Comparison of ENCODE assay signal across 1 cellular context in the genomic region with DNA sequence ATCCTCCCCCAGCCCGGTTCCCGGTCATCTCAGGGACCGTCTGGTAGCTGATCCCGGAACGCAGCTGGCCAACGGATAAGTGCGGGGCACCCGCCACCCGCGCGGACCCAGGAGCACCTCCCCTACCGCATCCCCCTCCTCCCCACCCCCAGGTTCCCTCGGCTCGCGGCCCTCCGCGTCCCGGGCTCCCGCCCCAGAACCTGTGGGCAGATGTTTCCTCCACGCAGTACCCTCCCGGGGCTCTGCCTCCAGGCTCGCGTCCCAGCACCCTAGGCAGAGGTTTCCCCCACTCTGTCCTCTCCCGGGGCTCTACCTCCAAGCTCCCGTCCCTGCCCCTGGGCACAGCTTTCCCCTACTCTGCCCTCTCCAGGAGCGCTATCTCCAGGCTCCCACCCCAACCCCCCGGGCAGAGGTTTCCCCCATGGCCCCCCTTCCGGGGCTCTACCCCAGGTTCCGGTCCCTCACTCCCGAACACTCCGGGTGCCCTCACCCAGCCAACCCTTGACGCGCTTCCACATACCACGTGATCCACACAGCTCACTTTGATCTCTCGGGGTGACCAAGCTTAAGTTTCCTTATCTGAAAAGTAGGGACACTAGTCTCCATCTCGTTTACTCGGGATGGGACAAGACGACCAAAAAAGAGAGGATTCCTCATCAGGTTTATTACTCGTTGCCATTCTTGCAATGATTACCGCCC.
TF ChIP-seq lines count a peak whose summit lies in the region.

A gene (minus strand): TSS at position 83 of the 699 bp plus-strand sequence. CDS start 6,105 bp downstream, outside the sequence.

TF ChIP-seq in K562, 482 proteins besides CTCF, POLR2A, EP300 and RAD21 (continued from another document):
- TF ChIP-seq, protein P1, sequence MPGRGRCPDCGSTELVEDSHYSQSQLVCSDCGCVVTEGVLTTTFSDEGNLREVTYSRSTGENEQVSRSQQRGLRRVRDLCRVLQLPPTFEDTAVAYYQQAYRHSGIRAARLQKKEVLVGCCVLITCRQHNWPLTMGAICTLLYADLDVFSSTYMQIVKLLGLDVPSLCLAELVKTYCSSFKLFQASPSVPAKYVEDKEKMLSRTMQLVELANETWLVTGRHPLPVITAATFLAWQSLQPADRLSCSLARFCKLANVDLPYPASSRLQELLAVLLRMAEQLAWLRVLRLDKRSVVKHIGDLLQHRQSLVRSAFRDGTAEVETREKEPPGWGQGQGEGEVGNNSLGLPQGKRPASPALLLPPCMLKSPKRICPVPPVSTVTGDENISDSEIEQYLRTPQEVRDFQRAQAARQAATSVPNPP (IDR thresholded peaks at IDR 0.05; ENCODE audit: borderline replicate concordance, insufficient read depth, insufficient read length) = no peak
- TF ChIP-seq, protein P2, sequence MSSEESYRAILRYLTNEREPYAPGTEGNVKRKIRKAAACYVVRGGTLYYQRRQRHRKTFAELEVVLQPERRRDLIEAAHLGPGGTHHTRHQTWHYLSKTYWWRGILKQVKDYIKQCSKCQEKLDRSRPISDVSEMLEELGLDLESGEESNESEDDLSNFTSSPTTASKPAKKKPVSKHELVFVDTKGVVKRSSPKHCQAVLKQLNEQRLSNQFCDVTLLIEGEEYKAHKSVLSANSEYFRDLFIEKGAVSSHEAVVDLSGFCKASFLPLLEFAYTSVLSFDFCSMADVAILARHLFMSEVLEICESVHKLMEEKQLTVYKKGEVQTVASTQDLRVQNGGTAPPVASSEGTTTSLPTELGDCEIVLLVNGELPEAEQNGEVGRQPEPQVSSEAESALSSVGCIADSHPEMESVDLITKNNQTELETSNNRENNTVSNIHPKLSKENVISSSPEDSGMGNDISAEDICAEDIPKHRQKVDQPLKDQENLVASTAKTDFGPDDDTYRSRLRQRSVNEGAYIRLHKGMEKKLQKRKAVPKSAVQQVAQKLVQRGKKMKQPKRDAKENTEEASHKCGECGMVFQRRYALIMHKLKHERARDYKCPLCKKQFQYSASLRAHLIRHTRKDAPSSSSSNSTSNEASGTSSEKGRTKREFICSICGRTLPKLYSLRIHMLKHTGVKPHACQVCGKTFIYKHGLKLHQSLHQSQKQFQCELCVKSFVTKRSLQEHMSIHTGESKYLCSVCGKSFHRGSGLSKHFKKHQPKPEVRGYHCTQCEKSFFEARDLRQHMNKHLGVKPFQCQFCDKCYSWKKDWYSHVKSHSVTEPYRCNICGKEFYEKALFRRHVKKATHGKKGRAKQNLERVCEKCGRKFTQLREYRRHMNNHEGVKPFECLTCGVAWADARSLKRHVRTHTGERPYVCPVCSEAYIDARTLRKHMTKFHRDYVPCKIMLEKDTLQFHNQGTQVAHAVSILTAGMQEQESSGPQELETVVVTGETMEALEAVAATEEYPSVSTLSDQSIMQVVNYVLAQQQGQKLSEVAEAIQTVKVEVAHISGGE (CRISPR knock-in tag; IDR thresholded peaks at IDR 0.05) = peak in 1 of 3 experiments; percentile 65; a peak in 1 of 6 replicates
TF ChIP-seq in K562: peak in this region for 5.
